In genomic region chr21:42761776-42762335, GRCh38 we compare ENCODE assay signal across 30 cellular contexts.
"Had no signal": no experiment of that assay in that cellular context is flagged by ENCODE, and none has a peak within 500 bp of the region (broad histone marks: within the 10 kb centered on the region; RNA-seq: fewer than 3 reads in every experiment).

No MANE protein-coding gene starts in this region.

- H3K36me3 ChIP-seq: left lung, neutrophil, ovary, upper lobe of right lung had no signal

- H3K9me3 Mint-ChIP-seq: activated naive CD8-positive, alpha-beta T cell treated with anti-CD3 and anti-CD28 coated beads, Interleukin-2, amount 10 ng/mL, durations not matched to agents 7 days and 5 days; natural killer cell treated with Interleukin-12 subunit alpha and Interleukin-12 subunit beta and Interleukin-15 and Interleukin-18, amount 100 ng/mL, for 72 hours; stimulated activated naive B cell treated with anti-CD40 and anti-IgM and Interleukin-4, amounts not matched to agents 10 μg/mL and 1 μg/mL and 100 μg/mL, for 72 hours; T-cell; T-helper 2 cell treated with Interferon-gamma antibody and Interleukin-4, amounts not matched to agents 5 μg/mL and 100 μg/mL, for 36 hours had no signal

- H3K4me3 Mint-ChIP-seq: activated naive CD8-positive, alpha-beta T cell treated with anti-CD3 and anti-CD28 coated beads, Interleukin-2, amount 10 ng/mL, durations not matched to agents 7 days and 5 days; natural killer cell treated with Interleukin-12 subunit alpha and Interleukin-12 subunit beta and Interleukin-15 and Interleukin-18, amount 100 ng/mL, for 72 hours; stimulated activated naive B cell treated with anti-CD40 and anti-IgM and Interleukin-4, amounts not matched to agents 10 μg/mL and 1 μg/mL and 100 μg/mL, for 72 hours; T-cell; T-helper 2 cell treated with Interferon-gamma antibody and Interleukin-4, amounts not matched to agents 5 μg/mL and 100 μg/mL, for 36 hours had no signal

- H3K27ac ChIP-seq: left lung, neutrophil, ovary, prostate gland, thyroid gland, upper lobe of right lung had no signal

- ATAC-seq: activated CD4-positive, CD25-positive, alpha-beta regulatory T cell treated with anti-CD3 and anti-CD28 coated beads, Interleukin-2, amount 50 U/mL, for 24 hours; left lung; natural killer cell treated with Interleukin-12 subunit alpha and Interleukin-12 subunit beta and Interleukin-15 and Interleukin-18, amount 100 ng/mL, for 72 hours; stimulated activated naive B cell treated with anti-CD40 and anti-IgM and Interleukin-4, amounts not matched to agents 10 μg/mL and 1 μg/mL and 100 μg/mL, for 72 hours; T-cell; upper lobe of right lung had no signal

- H3K9me3 ChIP-seq: gastroesophageal sphincter, left lung, mucosa of descending colon, neutrophil, ovary, prostate gland, sigmoid colon, stomach, thyroid gland, upper lobe of right lung had no signal

- H3K4me3 ChIP-seq: gastroesophageal sphincter, left lung, lung, mucosa of descending colon, ovary, prostate gland, sigmoid colon, stomach, thyroid gland, upper lobe of right lung had no signal

- H3K27ac Mint-ChIP-seq: activated naive CD8-positive, alpha-beta T cell treated with anti-CD3 and anti-CD28 coated beads, Interleukin-2, amount 10 ng/mL, durations not matched to agents 7 days and 5 days; natural killer cell treated with Interleukin-12 subunit alpha and Interleukin-12 subunit beta and Interleukin-15 and Interleukin-18, amount 100 ng/mL, for 72 hours; stimulated activated naive B cell treated with anti-CD40 and anti-IgM and Interleukin-4, amounts not matched to agents 10 μg/mL and 1 μg/mL and 100 μg/mL, for 72 hours; T-helper 2 cell treated with Interferon-gamma antibody and Interleukin-4, amounts not matched to agents 5 μg/mL and 100 μg/mL, for 36 hours had no signal

- FAIRE-seq: endothelial cell of umbilical vein, small intestine had no signal

- H3K4me1 Mint-ChIP-seq: activated naive CD8-positive, alpha-beta T cell treated with anti-CD3 and anti-CD28 coated beads, Interleukin-2, amount 10 ng/mL, durations not matched to agents 7 days and 5 days; stimulated activated naive B cell treated with anti-CD40 and anti-IgM and Interleukin-4, amounts not matched to agents 10 μg/mL and 1 μg/mL and 100 μg/mL, for 72 hours had no signal

- H3K27me3 ChIP-seq: gastroesophageal sphincter, left lung, neutrophil, ovary, sigmoid colon, stomach, thyroid gland, upper lobe of right lung had no signal

- H3K36me3 Mint-ChIP-seq: activated naive CD8-positive, alpha-beta T cell treated with anti-CD3 and anti-CD28 coated beads, Interleukin-2, amount 10 ng/mL, durations not matched to agents 7 days and 5 days; natural killer cell treated with Interleukin-12 subunit alpha and Interleukin-12 subunit beta and Interleukin-15 and Interleukin-18, amount 100 ng/mL, for 72 hours; stimulated activated naive B cell treated with anti-CD40 and anti-IgM and Interleukin-4, amounts not matched to agents 10 μg/mL and 1 μg/mL and 100 μg/mL, for 72 hours had no signal

- H3K4me1 ChIP-seq: left lung, prostate gland, sigmoid colon, thyroid gland, upper lobe of right lung had no signal

- H3K27me3 Mint-ChIP-seq: activated naive CD8-positive, alpha-beta T cell treated with anti-CD3 and anti-CD28 coated beads, Interleukin-2, amount 10 ng/mL, durations not matched to agents 7 days and 5 days; natural killer cell treated with Interleukin-12 subunit alpha and Interleukin-12 subunit beta and Interleukin-15 and Interleukin-18, amount 100 ng/mL, for 72 hours; T-cell had no signal

- DNase-seq: activated CD4-positive, alpha-beta T cell treated with anti-CD3 and anti-CD28 coated beads for 48 hours; activated CD4-positive, alpha-beta T cell treated with anti-CD3 and anti-CD28 coated beads, Interleukin-2, amount 50 U/mL, for 48 hours; activated CD8-positive, alpha-beta memory T cell treated with anti-CD3 and anti-CD28 coated beads for 24 hours; activated naive CD4-positive, alpha-beta T cell treated with Interleukin-2 at 50 U/mL for 16 hours; activated naive CD8-positive, alpha-beta T cell treated with anti-CD3 and anti-CD28 coated beads, Interleukin-2, amount 10 ng/mL, durations not matched to agents 7 days and 5 days; head of caudate nucleus; hypothalamus; kidney glomerular epithelial cell; ovary; retina; sigmoid colon; stimulated activated CD4-positive, alpha-beta T cell treated with anti-CD3 and anti-CD28 coated beads, Interleukin-1b, Interleukin-23, amount 100 ng/mL, for 48 hours; stimulated activated CD4-positive, alpha-beta T cell treated with anti-CD3 and anti-CD28 coated beads, Interleukin-4, amount 100 ng/mL, for 4 hours; stimulated activated CD8-positive, alpha-beta memory T cell treated with anti-CD3 and anti-CD28 coated beads, Interleukin-4, amount 100 ng/mL, for 48 hours; stimulated activated naive B cell treated with anti-CD40 and anti-IgM and Interleukin-4, amounts not matched to agents 10 μg/mL and 1 μg/mL and 100 μg/mL, for 72 hours; stomach; T-cell; thyroid gland; upper lobe of right lung had no signal
